8 cellular contexts compared by ENCODE assay signal in the genomic region with DNA sequence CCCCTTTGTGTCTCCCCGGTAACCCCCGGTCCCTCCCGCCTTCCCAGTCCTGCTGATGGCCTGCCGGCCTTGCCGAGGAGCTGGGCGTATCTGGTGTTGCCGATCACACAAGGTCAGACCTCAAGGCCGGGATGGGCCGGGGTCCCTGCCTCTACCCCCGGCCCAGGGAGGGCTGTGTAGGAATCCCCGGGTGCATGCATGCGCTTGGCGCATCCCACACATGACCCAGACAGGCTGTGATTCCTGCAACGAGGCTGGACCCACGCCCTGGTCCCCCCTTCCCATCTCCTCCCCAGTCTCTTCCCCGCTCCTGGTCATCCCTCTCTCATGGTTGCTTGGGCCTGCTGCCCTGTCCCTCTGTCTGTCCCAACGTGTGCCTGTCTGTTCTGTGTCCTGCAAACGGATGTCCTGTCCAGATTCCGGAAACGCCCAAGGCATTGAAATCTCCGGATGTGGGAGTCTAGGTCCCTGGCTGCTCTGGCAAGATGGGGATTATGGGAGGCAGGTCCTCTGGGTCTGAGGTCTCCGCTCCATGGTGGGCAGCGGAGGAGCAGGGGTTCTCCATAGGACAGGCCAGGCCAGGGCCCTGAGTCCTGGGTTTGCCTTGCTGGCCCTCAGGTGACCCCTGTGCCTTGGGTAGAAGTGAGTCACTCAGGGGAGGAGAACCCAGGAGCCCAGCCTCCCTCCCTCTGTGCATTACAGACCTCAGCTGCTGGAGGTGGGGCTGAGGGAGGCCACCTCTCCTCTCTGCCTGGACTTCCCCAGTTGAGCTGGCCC. TPM values are rescaled to one million over a fixed set of nuclear protein-coding genes. Genes with fewer than 3 reads are reported as not detected.
DNase-seq lines count a peak whose midpoint lies in the region; ATAC-seq, FAIRE-seq and TF ChIP-seq lines count a peak whose summit lies in the region.

No MANE protein-coding gene starts in this region.

- peak overlapping the region; percentile 90 for H2AFZ ChIP-seq in PC-3 (ENCODE audit: low read length)

- peak overlapping the region; percentile 92 for H3K4me2 ChIP-seq in PC-3 (ENCODE audit: low read length)

- CTCF ChIA-PET in PC-3 (lab: Charles Lee) = interaction anchor here (0.6 kb wide), 1 partner anchor 173 kb away, joined by 4 read pairs; no protein-coding TSS in a partner anchor

- DNase-seq in G401 (ENCODE audit: low spot score) (peak; percentile 11), PC-3 (peak; percentile 78), astrocyte of the cerebellum (ENCODE audit: low read depth) (peak; percentile 12), kidney (peak; percentile 93), islet precursor cell (no peak), NCI-H1436 treated with DMSO at 0.1 percent for 48 hours (lab: John Stamatoyannopoulos, UW) (no peak)
- peak; percentile 42 for DNase-seq in stimulated activated CD4-positive, alpha-beta T cell treated with anti-CD3 and anti-CD28 coated beads, Interleukin-1b, Interleukin-23, amount 100 ng/mL, for 48 hours

- intact Hi-C loops in PC-3 (cut with micrococcal nuclease) = loop anchor here (2.0 kb wide), 1 partner anchor 16 kb away; the partner anchor contains the start of gene DDX39A
- intact Hi-C loops in kidney (cut with DNase I) = no loop called here

- no peak for FAIRE-seq in kidney (lab: Jason Lieb, UNC)

- POLR2A ChIA-PET in PC-3 (lab: Charles Lee; ENCODE audit: unreplicated experiment) = interaction anchor here (0.6 kb wide), 1 partner anchor 11 kb away, joined by 33 read pairs; no protein-coding TSS in a partner anchor

- H3F3A ChIP-seq in PC-3 (ENCODE audit: low read length, unreplicated experiment) = no peaks in the 10 kb centered on the region

- no peaks in the 10 kb centered on the region for H4K20me1 ChIP-seq in PC-3 (ENCODE audit: low read length)

- no peaks in the 10 kb centered on the region for H3K9me2 ChIP-seq in PC-3 (replicated peaks; ENCODE audit: low read length)

- no peaks in the 10 kb centered on the region for H3K9me3 ChIP-seq in PC-3 (ENCODE audit: low read length)
- H3K9me3 ChIP-seq in kidney (ENCODE audit: control insufficient read depth in 1 of 2, low read length in 2 of 2) = no peaks in the 10 kb centered on the region

- no TSS peak for BruUV-seq in PC-3 (replicated peaks; lab: Mats Ljungman, UMichigan)

- H3K79me2 ChIP-seq in PC-3 (ENCODE audit: low read length) = peaks cover 61% of the 10 kb centered on the region

- H3K27ac ChIP-seq in PC-3 (ENCODE audit: low read length) (peak overlapping the region; percentile 60), kidney (ENCODE audit: low read depth in 2 of 2, low read length in 2 of 2) (peak overlapping the region; percentile 78 to 81)

- no peaks in the 10 kb centered on the region for H3K27me3 ChIP-seq in PC-3 (ENCODE audit: low read length)

- ATAC-seq in PC-3 = peak; percentile 80
- no peak for ATAC-seq in HG03095 (IDR thresholded peaks at IDR 0.05; ENCODE audit: unreplicated experiment)

- H3K4me1 ChIP-seq in PC-3 (ENCODE audit: insufficient read depth, low read length) = peaks cover 24% of the 10 kb centered on the region
- peaks cover 9 to 29% of the 10 kb centered on the region in 2 donors for H3K4me1 ChIP-seq in kidney (ENCODE audit: control insufficient read depth in 1 of 2, insufficient read depth in 1 of 2, low read depth in 1 of 2, low read length in 2 of 2)

- H3K4me3 ChIP-seq in PC-3 (ENCODE audit: low read length) = peak overlapping the region; percentile 84
- H3K4me3 ChIP-seq in astrocyte of the cerebellum (ENCODE audit: low read depth, low read length) = peak overlapping the region; percentile 64
- H3K4me3 ChIP-seq in kidney (ENCODE audit: low read length in 2 of 2) = peak overlapping the region; percentile 60 to 68

- H3K9ac ChIP-seq in PC-3 (ENCODE audit: low read length) (peak overlapping the region; percentile 77), kidney (ENCODE audit: low read length in 2 of 2) (peak overlapping the region in 1 of 2 donors; percentile 77)

- H3K36me3 ChIP-seq in PC-3 (ENCODE audit: low read depth, low read length) (peaks cover 3% of the 10 kb centered on the region; the same call in 1 of the 2 replicates), kidney (ENCODE audit: control insufficient read depth in 1 of 2, insufficient read depth in 2 of 2, low read length in 2 of 2) (no peaks in the 10 kb centered on the region)

- TF ChIP-seq CTCF in PC-3 (conservative IDR thresholded peaks at IDR 0.05; ENCODE audit: low read depth, low read length) (no peak), astrocyte of the cerebellum (IDR thresholded peaks at IDR 0.05; ENCODE audit: low read depth, low read length, missing control alignments) (no peak), kidney (IDR thresholded peaks at IDR 0.05; ENCODE audit: borderline replicate concordance, extremely low read depth, insufficient read depth) (no peak)

- in situ Hi-C loops in G401 (cut with HindIII; ENCODE audit: low sequenced_read_pairs) (no loop called here), astrocyte of the cerebellum (cut with HindIII; ENCODE audit: low sequenced_read_pairs) (no loop called here)

RNA-seq across cellular contexts. Expression of gene PKN1, which starts 1.6 kb away (rescaled TPM):
- 94.8 and 98.6 TPM in 2 replicates for total RNA-seq in G401 (2014; rRNA removed; shearing (Covaris generic))
- 186 and 238 TPM in 2 replicates for total RNA-seq in PC-3 (2014; rRNA removed)
- total RNA-seq in kidney = 103 TPM
- polyA plus RNA-seq in kidney (ENCODE audit: insufficient read depth, low read depth, low replicate concordance) = 67.7 TPM

RNA-seq across cellular contexts. Expression of gene DDX39A, which starts 15.6 kb away (rescaled TPM):
- total RNA-seq in G401 (2014; rRNA removed; shearing (Covaris generic)) = 181 and 204 TPM in 2 replicates
- total RNA-seq in PC-3 (2014; rRNA removed) = 308 and 311 TPM in 2 replicates
- 53.8 TPM for total RNA-seq in kidney
- 35.6 TPM for polyA plus RNA-seq in kidney (ENCODE audit: insufficient read depth, low read depth, low replicate concordance)

RNA-seq across cellular contexts. Expression of gene PTGER1, which starts 40.4 kb away (rescaled TPM):
- 1.5 TPM in 1 of 2 replicates, not detected in the other for total RNA-seq in G401 (2014; rRNA removed; shearing (Covaris generic))
- total RNA-seq in PC-3 (2014; rRNA removed) (2.2 and 2.4 TPM in 2 replicates), kidney (19.0 TPM)
- 14.3 TPM for polyA plus RNA-seq in kidney (ENCODE audit: insufficient read depth, low read depth, low replicate concordance)

RNA-seq across cellular contexts. Expression of gene ADGRE5, which starts 53.5 kb away (rescaled TPM):
- 25.3 and 28.1 TPM in 2 replicates for total RNA-seq in G401 (2014; rRNA removed; shearing (Covaris generic))
- 105 and 120 TPM in 2 replicates for total RNA-seq in PC-3 (2014; rRNA removed)
- 100 TPM for total RNA-seq in kidney
- polyA plus RNA-seq in kidney (ENCODE audit: insufficient read depth, low read depth, low replicate concordance) = 16.0 TPM

Comparison
In these comparisons a context has a peak if more than half of its experiments do, and no peak if none do; other contexts are left out.
1. DNase-seq: peak in G401 (single experiment), PC-3 (single experiment), astrocyte of the cerebellum (single experiment), kidney (single experiment) and stimulated activated CD4-positive, alpha-beta T cell treated with anti-CD3 and anti-CD28 coated beads, Interleukin-1b, Interleukin-23, amount 100 ng/mL, for 48 hours (single experiment); none in islet precursor cell (single experiment) and NCI-H1436 treated with DMSO at 0.1 percent for 48 hours (single experiment).
2. Peak in every context shown above with its lines, with median percentiles within 50 percentile points of each other: H3K4me3 ChIP-seq.